ENCODE assay signal across 20 cellular contexts in the genomic region with DNA sequence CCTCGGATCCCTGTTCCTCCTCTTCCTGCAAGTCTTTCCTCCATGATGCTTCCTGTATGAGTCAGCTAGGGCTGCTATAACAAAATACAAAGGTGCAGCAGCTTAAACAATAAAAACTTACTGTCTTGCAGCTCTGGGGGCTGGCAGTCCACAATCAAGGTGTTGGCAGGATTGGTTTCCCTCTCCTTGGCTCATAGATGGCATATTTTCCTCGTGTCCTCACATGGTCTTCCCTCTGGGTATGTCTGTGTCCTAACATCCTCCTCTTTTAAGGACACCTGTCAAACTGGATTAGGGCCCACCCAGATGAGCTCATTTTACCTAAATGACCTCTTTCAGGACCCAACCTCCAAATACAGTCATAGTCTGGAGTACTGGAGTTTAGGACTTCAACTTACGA.
"Had no signal": no experiment of that assay in that cellular context is flagged by ENCODE, and none has a peak within 500 bp of the region (broad histone marks: within the 10 kb centered on the region; RNA-seq: fewer than 3 reads in every experiment).

No MANE protein-coding gene starts in this region.

- H3K27ac ChIP-seq: cardiac muscle cell, heart left ventricle, left lung, neural progenitor cell, SJSA1, thoracic aorta had no signal

- FAIRE-seq: endometrium, kidney had no signal

- H3K4me1 ChIP-seq: heart left ventricle, left lung, neural progenitor cell, SJSA1 had no signal

- H3K27me3 ChIP-seq: cardiac muscle cell, heart left ventricle, left lung, neural progenitor cell, SJSA1 had no signal

- H3K9me3 ChIP-seq: heart left ventricle, left lung, thoracic aorta had no signal

- H3K4me2 ChIP-seq: neural progenitor cell had no signal

- H2AFZ ChIP-seq: neural progenitor cell had no signal

- H3K9ac ChIP-seq: neural progenitor cell had no signal

- ATAC-seq: activated CD8-positive, alpha-beta memory T cell treated with anti-CD3 and anti-CD28 coated beads, Interleukin-2, amount 10 ng/mL, durations not matched to agents 7 days and 5 days; heart left ventricle; naive thymus-derived CD8-positive, alpha-beta T cell had no signal

- H3K36me3 ChIP-seq: cardiac muscle cell, heart left ventricle, left lung, neural progenitor cell, SJSA1, thoracic aorta had no signal

- H3K4me3 ChIP-seq: cardiac muscle cell, heart left ventricle, left lung, neural progenitor cell, SJSA1, thoracic aorta had no signal

- DNase-seq: activated B cell treated with CpG ODN at 0.5 μM for 24 hours; activated CD4-positive, alpha-beta T cell treated with anti-CD3 and anti-CD28 coated beads for 36 hours; activated CD8-positive, alpha-beta memory T cell treated with anti-CD3 and anti-CD28 coated beads, Interleukin-2, amount 10 ng/mL, durations not matched to agents 7 days and 5 days; activated CD8-positive, alpha-beta T cell treated with anti-CD3 and anti-CD28 coated beads for 36 hours; activated naive CD4-positive, alpha-beta T cell; activated naive CD8-positive, alpha-beta T cell treated with anti-CD3 and anti-CD28 coated beads, Interleukin-2, amount 10 ng/mL, durations not matched to agents 7 days and 5 days; amygdala; effector CD4-positive, alpha-beta T cell; heart left ventricle; kidney; naive thymus-derived CD8-positive, alpha-beta T cell; posterior cingulate gyrus; stimulated activated CD4-positive, alpha-beta T cell treated with anti-CD3 and anti-CD28 coated beads, Interleukin-4, amount 100 ng/mL, for 24 hours; stimulated activated naive CD4-positive, alpha-beta T cell treated with Interleukin-2 at 50 U/mL for 16 hours had no signal
